6 cellular contexts compared by ENCODE assay signal in genomic region chr13:97881556-97881955, GRCh38.
"Had no signal": no experiment of that assay in that cellular context is flagged by ENCODE, and none has a peak within 500 bp of the region (broad histone marks: within the 10 kb centered on the region; RNA-seq: fewer than 3 reads in every experiment).

No MANE protein-coding gene starts in this region.

- H3K27ac ChIP-seq: HL-60 had no signal

- H2AFZ ChIP-seq: GM23338 had no signal

- DNase-seq: H9, HCEC 1CT had no signal

- H3K9me3 Mint-ChIP-seq: GM23338 had no signal

- H3K4me3 ChIP-seq: GM23338, K562 had no signal

- ATAC-seq: GM23338, HepG2, K562 had no signal

- H3K4me2 ChIP-seq: GM23338 had no signal

- H3K4me3 Mint-ChIP-seq: GM23338, H9 had no signal

- H3K27ac Mint-ChIP-seq: GM23338 had no signal
